21 cellular contexts compared by ENCODE assay signal in the genomic region with DNA sequence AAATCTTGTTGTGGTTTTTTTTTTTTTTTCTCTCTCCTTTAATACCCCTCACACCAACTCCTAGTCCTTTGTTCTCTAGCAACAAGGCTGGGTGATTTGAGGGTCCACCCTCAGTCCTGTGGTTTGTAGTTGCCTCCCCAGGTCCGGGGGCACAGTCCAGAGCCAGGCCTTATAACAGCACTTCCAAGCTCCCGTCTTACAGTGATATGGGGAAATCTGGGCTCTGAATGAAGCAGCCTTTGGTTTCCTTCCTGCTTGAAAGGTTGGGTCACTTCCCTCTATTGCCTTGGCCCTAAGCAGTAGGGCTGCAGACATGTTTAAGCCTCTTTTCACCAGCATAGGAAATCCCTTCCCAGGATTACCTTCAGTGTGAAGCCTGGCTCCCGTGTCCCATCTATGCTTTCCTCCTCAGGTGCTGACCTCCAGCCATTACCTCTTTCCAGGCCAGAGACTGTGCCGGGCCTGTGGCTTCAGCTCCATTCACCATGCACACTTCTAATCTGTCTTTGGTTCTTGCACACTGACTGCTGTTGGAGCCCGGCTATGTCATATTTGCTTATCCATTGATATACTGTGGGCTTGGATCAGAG. TPM values are rescaled to one million over a fixed set of nuclear protein-coding genes. Genes with fewer than 3 reads are reported as not detected.
DNase-seq lines count a peak whose midpoint lies in the region; ATAC-seq lines count a peak whose summit lies in the region.
"Had no signal": no experiment of that assay in that cellular context is flagged by ENCODE, and none has a peak within 500 bp of the region (broad histone marks: within the 10 kb centered on the region; RNA-seq: fewer than 3 reads in every experiment).

No MANE protein-coding gene starts in this region.

- DNase-seq in Right ventricle myocardium superior (peak; percentile 9), cardiac septum (ENCODE audit: low spot score) (no peak), SKM-1 (lab: John Stamatoyannopoulos, UW; ENCODE audit: unreplicated experiment) (peak; percentile 51), mesenteric fat pad (ENCODE audit: low spot score) (peak; percentile 49), NCI-H526 (lab: John Stamatoyannopoulos, UW) (no peak), DMS79 (lab: John Stamatoyannopoulos, UW) (no peak)
- DNase-seq in stimulated activated CD4-positive, alpha-beta T cell treated with anti-CD3 and anti-CD28 coated beads, Interleukin-4, amount 100 ng/mL, for 1 hour: no peak
- DNase-seq: C1 segment of cervical spinal cord, Caco-2, DMS153, EL, HCEC 1CT, NCI-H1048, NCI-H1436 treated with DMSO at 0.1 percent for 48 hours, NCI-H2029 treated with DMSO at 0.1 percent for 48 hours, NCI-H2171 treated with DMSO at 0.1 percent for 48 hours, SHP77 treated with DMSO at 0.1 percent for 48 hours had no signal

- intact Hi-C loops in Right ventricle myocardium superior (cut with DNase I) (loop anchor here (5.0 kb wide), 1 partner anchor 91 kb away; no protein-coding TSS in a partner anchor), cardiac septum (cut with DNase I) (no loop called here)

- ATAC-seq in Right ventricle myocardium superior (ENCODE audit: poor library complexity) (no peak), HG02981 (IDR thresholded peaks at IDR 0.05; ENCODE audit: unreplicated experiment) (no peak)

RNA-seq across cellular contexts. Expression of a gene that starts 21.2 kb away (rescaled TPM):
- total RNA-seq in Right ventricle myocardium superior (0.19 TPM), cardiac septum (not detected), mesenteric fat pad (not detected)
- total RNA-seq: A172, Caco-2, NCI-H460, OCI-LY7 had no signal

RNA-seq across cellular contexts. Expression of a gene that starts 55.3 kb away (rescaled TPM):
- total RNA-seq in Right ventricle myocardium superior (62.4 TPM), cardiac septum (27.8 TPM), mesenteric fat pad (198 TPM)

Comparison
In these comparisons a context has a peak if more than half of its experiments do, and no peak if none do; other contexts are left out.
1. DNase-seq: peak in Right ventricle myocardium superior (single experiment), SKM-1 (single experiment) and mesenteric fat pad (single experiment); none in cardiac septum (single experiment), NCI-H526 (0 of 2), stimulated activated CD4-positive, alpha-beta T cell treated with anti-CD3 and anti-CD28 coated beads, Interleukin-4, amount 100 ng/mL, for 1 hour (single experiment) and DMS79 (single experiment).